Comparison of ENCODE assay signal across 15 cellular contexts in the genomic region with DNA sequence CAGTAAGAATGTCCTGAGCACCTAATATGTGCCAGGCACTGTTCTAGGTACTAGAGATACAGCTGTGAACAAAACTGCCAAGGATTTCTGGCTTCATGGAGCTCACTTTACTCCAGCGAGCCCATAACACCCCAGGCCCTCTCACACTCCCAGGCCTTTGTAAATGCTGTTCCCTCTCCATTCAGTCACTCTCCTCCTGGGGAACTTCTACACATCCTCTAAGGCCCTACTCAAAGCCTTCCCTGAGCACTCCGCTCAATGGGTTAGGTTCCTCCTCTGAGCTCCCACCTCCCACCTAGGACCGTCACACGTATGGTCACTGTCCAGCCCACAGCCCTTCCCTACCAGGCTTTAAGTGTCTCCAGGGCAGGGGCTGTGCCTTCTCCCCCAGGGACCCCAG. TPM values are rescaled to one million over a fixed set of nuclear protein-coding genes. Genes with fewer than 3 reads are reported as not detected.
A peak's percentile ranks its signal among the peaks of the same experiment; 100 is the strongest.
DNase-seq lines count a peak whose midpoint lies in the region; ATAC-seq, FAIRE-seq and TF ChIP-seq lines count a peak whose summit lies in the region.
"Had no signal": no experiment of that assay in that cellular context is flagged by ENCODE, and none has a peak within 500 bp of the region (broad histone marks: within the 10 kb centered on the region; RNA-seq: fewer than 3 reads in every experiment).

No MANE protein-coding gene starts in this region.

- H2AFZ ChIP-seq in keratinocyte (ENCODE audit: control insufficient read depth, low read length): no peak overlapping the region

- no peak for FAIRE-seq in keratinocyte (lab: Jason Lieb, UNC)
- FAIRE-seq: TTC549 had no signal

- no peak for ATAC-seq in activated CD8-positive, alpha-beta T cell treated with anti-CD3 and anti-CD28 coated beads, Interleukin-2, amount 10 ng/mL, durations not matched to agents 7 days and 5 days
- no peak for ATAC-seq in stimulated activated naive B cell treated with anti-CD40 and anti-IgM and Interleukin-4, amounts not matched to agents 10 μg/mL and 1 μg/mL and 100 μg/mL, for 72 hours (replicated peaks)
- ATAC-seq: activated CD8-positive, alpha-beta memory T cell treated with anti-CD3 and anti-CD28 coated beads, Interleukin-2, amount 10 ng/mL, durations not matched to agents 7 days and 5 days had no signal

- H3K36me3 Mint-ChIP-seq in activated CD4-positive, alpha-beta T cell treated with anti-CD3 and anti-CD28 coated beads, Interleukin-2, amount 10 ng/mL, durations not matched to agents 24 days and 14 days (ENCODE audit: low read depth): peaks cover 36% of the 10 kb centered on the region
- peaks cover 6% of the 10 kb centered on the region for H3K36me3 Mint-ChIP-seq in activated CD8-positive, alpha-beta T cell treated with anti-CD3 and anti-CD28 coated beads, Interleukin-2, amount 10 ng/mL, durations not matched to agents 7 days and 5 days (ENCODE audit: low read depth)
- H3K36me3 Mint-ChIP-seq in stimulated activated naive B cell treated with anti-CD40 and anti-IgM and Interleukin-4, amounts not matched to agents 10 μg/mL and 1 μg/mL and 100 μg/mL, for 72 hours: peaks cover 36 to 66% of the 10 kb centered on the region in 2 donors

- in situ Hi-C loops in G401 (cut with HindIII; ENCODE audit: low sequenced_read_pairs): no loop called here

- CTCF ChIA-PET in activated CD8-positive, alpha-beta T cell treated with anti-CD3 and anti-CD28 coated beads, Interleukin-2, amount 10 ng/mL, durations not matched to agents 7 days and 5 days (lab: Charles Lee): interaction anchor here (0.9 to 8.6 kb wide), 3 partner anchors 15 to 32 kb away, joined by 3 to 108 read pairs (median 3); no protein-coding TSS in a partner anchor

- dilution Hi-C loops in keratinocyte (cut with MboI; ENCODE audit: extremely low pct_ligation_motif_present, low sequenced_read_pairs): no loop called here

- peak overlapping the region; percentile 82 for H3K27ac ChIP-seq in keratinocyte (ENCODE audit: control insufficient read depth, insufficient read depth, low read length)
- H3K27ac ChIP-seq: esophagus muscularis mucosa had no signal

- H3K27me3 Mint-ChIP-seq in activated CD4-positive, alpha-beta T cell treated with anti-CD3 and anti-CD28 coated beads, Interleukin-2, amount 10 ng/mL, durations not matched to agents 24 days and 14 days: no peaks in the 10 kb centered on the region
- no peaks in the 10 kb centered on the region for H3K27me3 Mint-ChIP-seq in activated CD8-positive, alpha-beta T cell treated with anti-CD3 and anti-CD28 coated beads, Interleukin-2, amount 10 ng/mL, durations not matched to agents 7 days and 5 days (ENCODE audit: low read depth)
- no peaks in the 10 kb centered on the region for H3K27me3 Mint-ChIP-seq in stimulated activated naive B cell treated with anti-CD40 and anti-IgM and Interleukin-4, amounts not matched to agents 10 μg/mL and 1 μg/mL and 100 μg/mL, for 72 hours
- H3K27me3 Mint-ChIP-seq: activated CD8-positive, alpha-beta memory T cell treated with anti-CD3 and anti-CD28 coated beads, Interleukin-2, amount 10 ng/mL, durations not matched to agents 7 days and 5 days had no signal

- H3K4me3 Mint-ChIP-seq in activated CD4-positive, alpha-beta T cell treated with anti-CD3 and anti-CD28 coated beads, Interleukin-2, amount 10 ng/mL, durations not matched to agents 24 days and 14 days: no peak overlapping the region
- H3K4me3 Mint-ChIP-seq in activated CD8-positive, alpha-beta T cell treated with anti-CD3 and anti-CD28 coated beads, Interleukin-2, amount 10 ng/mL, durations not matched to agents 7 days and 5 days: no peak overlapping the region
- H3K4me3 Mint-ChIP-seq in stimulated activated naive B cell treated with anti-CD40 and anti-IgM and Interleukin-4, amounts not matched to agents 10 μg/mL and 1 μg/mL and 100 μg/mL, for 72 hours: peak overlapping the region; percentile 6 to 19
- H3K4me3 Mint-ChIP-seq: activated CD8-positive, alpha-beta memory T cell treated with anti-CD3 and anti-CD28 coated beads, Interleukin-2, amount 10 ng/mL, durations not matched to agents 7 days and 5 days; dendritic cell treated with granulocyte-macrophage colony-stimulating factor and Interleukin-4, amounts not matched to agents 40 ng/mL and 50 ng/mL, for 4 days had no signal

- no peaks in the 10 kb centered on the region for H3K9me3 ChIP-seq in keratinocyte (ENCODE audit: control insufficient read depth, low read depth, low read length)
- H3K9me3 ChIP-seq: esophagus muscularis mucosa had no signal

- POLR2A ChIA-PET in activated CD8-positive, alpha-beta T cell treated with anti-CD3 and anti-CD28 coated beads, Interleukin-2, amount 10 ng/mL, durations not matched to agents 7 days and 5 days (lab: Charles Lee): interaction anchor here (0.7 to 1.0 kb wide), 2 partner anchors 21 to 22 kb away, joined by 3 read pairs; no protein-coding TSS in a partner anchor

- no peak for TF ChIP-seq CTCF in keratinocyte (optimal IDR thresholded peaks at IDR 0.05 in 1 of 3, IDR thresholded peaks at IDR 0.05 in 1 of 3, conservative IDR thresholded peaks at IDR 0.05 in 1 of 3; ENCODE audit: extremely low read depth in 1 of 3, insufficient read depth in 2 of 3, low read length in 3 of 3)

- peak overlapping the region; percentile 0 for H3K27ac Mint-ChIP-seq in activated CD4-positive, alpha-beta T cell treated with anti-CD3 and anti-CD28 coated beads, Interleukin-2, amount 10 ng/mL, durations not matched to agents 24 days and 14 days
- H3K27ac Mint-ChIP-seq in activated CD8-positive, alpha-beta T cell treated with anti-CD3 and anti-CD28 coated beads, Interleukin-2, amount 10 ng/mL, durations not matched to agents 7 days and 5 days: peak overlapping the region; percentile 3
- H3K27ac Mint-ChIP-seq in stimulated activated naive B cell treated with anti-CD40 and anti-IgM and Interleukin-4, amounts not matched to agents 10 μg/mL and 1 μg/mL and 100 μg/mL, for 72 hours: peak overlapping the region; percentile 94
- H3K27ac Mint-ChIP-seq: activated CD8-positive, alpha-beta memory T cell treated with anti-CD3 and anti-CD28 coated beads, Interleukin-2, amount 10 ng/mL, durations not matched to agents 7 days and 5 days; dendritic cell treated with granulocyte-macrophage colony-stimulating factor and Interleukin-4, amounts not matched to agents 40 ng/mL and 50 ng/mL, for 4 days had no signal

- intact Hi-C loops in activated CD4-positive, alpha-beta T cell treated with anti-CD3 and anti-CD28 coated beads, Interleukin-2, amount 10 ng/mL, durations not matched to agents 24 days and 14 days (cut with micrococcal nuclease): no loop called here

- H3K4me3 ChIP-seq in keratinocyte (ENCODE audit: control insufficient read depth in 2 of 3, extremely low read depth in 1 of 3, insufficient read depth in 2 of 3, low read depth in 1 of 3, low read length in 3 of 3): no peak overlapping the region
- H3K4me3 ChIP-seq: esophagus muscularis mucosa had no signal

- H4K20me1 ChIP-seq in keratinocyte (ENCODE audit: control insufficient read depth, extremely low read depth, insufficient read depth, low read length): no peaks in the 10 kb centered on the region

- H3K27me3 ChIP-seq in keratinocyte (ENCODE audit: control insufficient read depth, extremely low read depth, insufficient read depth, low read length): no peaks in the 10 kb centered on the region

- H3K4me2 ChIP-seq in keratinocyte (ENCODE audit: control insufficient read depth, extremely low read depth, insufficient read depth, low read depth, low read length): no peak overlapping the region

- H3K9ac ChIP-seq in keratinocyte (ENCODE audit: control insufficient read depth, extremely low read depth, insufficient read depth, low read length): peak overlapping the region; percentile 69

- H3K4me1 Mint-ChIP-seq in activated CD4-positive, alpha-beta T cell treated with anti-CD3 and anti-CD28 coated beads, Interleukin-2, amount 10 ng/mL, durations not matched to agents 24 days and 14 days: peaks cover 40% of the 10 kb centered on the region
- peaks cover 40% of the 10 kb centered on the region for H3K4me1 Mint-ChIP-seq in activated CD8-positive, alpha-beta T cell treated with anti-CD3 and anti-CD28 coated beads, Interleukin-2, amount 10 ng/mL, durations not matched to agents 7 days and 5 days (ENCODE audit: low read depth)
- peaks cover 80 to 93% of the 10 kb centered on the region in 2 donors for H3K4me1 Mint-ChIP-seq in stimulated activated naive B cell treated with anti-CD40 and anti-IgM and Interleukin-4, amounts not matched to agents 10 μg/mL and 1 μg/mL and 100 μg/mL, for 72 hours

- peaks cover 6 to 12% of the 10 kb centered on the region in 2 experiments for H3K36me3 ChIP-seq in keratinocyte (ENCODE audit: control insufficient read depth in 2 of 2, extremely low read depth in 1 of 2, insufficient read depth in 2 of 2, low read length in 2 of 2)

- H3K9me1 ChIP-seq in keratinocyte (ENCODE audit: control insufficient read depth, extremely low read depth, insufficient read depth, low read length): peaks cover 3% of the 10 kb centered on the region

- H3K4me1 ChIP-seq in keratinocyte (ENCODE audit: control insufficient read depth, extremely low read depth, insufficient read depth, low read length): peaks cover 32% of the 10 kb centered on the region

- no peaks in the 10 kb centered on the region for H3K9me3 Mint-ChIP-seq in activated CD4-positive, alpha-beta T cell treated with anti-CD3 and anti-CD28 coated beads, Interleukin-2, amount 10 ng/mL, durations not matched to agents 24 days and 14 days
- H3K9me3 Mint-ChIP-seq in activated CD8-positive, alpha-beta T cell treated with anti-CD3 and anti-CD28 coated beads, Interleukin-2, amount 10 ng/mL, durations not matched to agents 7 days and 5 days (ENCODE audit: insufficient read depth): no peaks in the 10 kb centered on the region
- peaks cover 0 to 2% of the 10 kb centered on the region in 2 donors for H3K9me3 Mint-ChIP-seq in stimulated activated naive B cell treated with anti-CD40 and anti-IgM and Interleukin-4, amounts not matched to agents 10 μg/mL and 1 μg/mL and 100 μg/mL, for 72 hours
- H3K9me3 Mint-ChIP-seq: dendritic cell treated with granulocyte-macrophage colony-stimulating factor and Interleukin-4, amounts not matched to agents 40 ng/mL and 50 ng/mL, for 4 days had no signal

- DNase-seq in activated CD4-positive, alpha-beta T cell treated with anti-CD3 and anti-CD28 coated beads, Interleukin-2, amount 10 ng/mL, durations not matched to agents 24 days and 14 days: no peak
- no peak for DNase-seq in activated CD4-positive, alpha-beta T cell treated with anti-CD3 and anti-CD28 coated beads, Interleukin-2, amount 50 U/mL, for 4 hours
- no peak for DNase-seq in activated CD8-positive, alpha-beta T cell treated with anti-CD3 and anti-CD28 coated beads, Interleukin-2, amount 10 ng/mL, durations not matched to agents 7 days and 5 days
- DNase-seq in keratinocyte (ENCODE audit: low read depth, low spot score) (no peak), T-helper 9 cell (no peak), G401 (ENCODE audit: low spot score) (no peak), midbrain (lab: John Stamatoyannopoulos, UW) (no peak)
- no peak for DNase-seq in stimulated activated naive B cell treated with anti-CD40 and anti-IgM and Interleukin-4, amounts not matched to agents 10 μg/mL and 1 μg/mL and 100 μg/mL, for 72 hours
- DNase-seq: activated CD8-positive, alpha-beta memory T cell treated with anti-CD3 and anti-CD28 coated beads, Interleukin-2, amount 10 ng/mL, durations not matched to agents 7 days and 5 days; NCI-H1092 treated with DMSO at 0.1 percent for 48 hours; NK-92 treated with Interleukin-12 subunit alpha and Interleukin-12 subunit beta, amount 100 ng/mL, for 24 hours; SIG-M5 had no signal

- no peaks in the 10 kb centered on the region for H3K79me2 ChIP-seq in keratinocyte (ENCODE audit: control insufficient read depth, insufficient read depth, low read length)

RNA-seq across cellular contexts. Expression of a gene that starts 27.2 kb away (rescaled TPM):
- total RNA-seq in activated CD4-positive, alpha-beta T cell treated with anti-CD3 and anti-CD28 coated beads, Interleukin-2, amount 10 ng/mL, durations not matched to agents 24 days and 14 days: 88.0 and 89.6 TPM in 2 replicates
- total RNA-seq in activated CD8-positive, alpha-beta T cell treated with anti-CD3 and anti-CD28 coated beads, Interleukin-2, amount 10 ng/mL, durations not matched to agents 7 days and 5 days: 10 to 100 TPM; 16.1 to 16.9 TPM
- polyA plus RNA-seq in keratinocyte: 8.0 to 15.5 TPM (median 8.1 TPM) in 3 replicates
- polyA plus RNA-seq in keratinocyte (2011; ENCODE audit: low read depth): 6.4 TPM
- 3.7 and 3.8 TPM in 2 replicates for polyA plus RNA-seq in keratinocyte (2011; cell fraction: cytosol; rRNA removed)
- polyA plus RNA-seq in keratinocyte (2011; cell fraction: nucleus; rRNA removed): 21.0 and 21.5 TPM in 2 replicates
- polyA plus RNA-seq in keratinocyte (2012; ENCODE audit: low replicate concordance): 12.2 and 17.7 TPM in 2 replicates
- polyA minus RNA-seq in keratinocyte: 15.0 to 36.5 TPM (median 16.5 TPM) in 3 replicates
- 11.1 TPM for polyA minus RNA-seq in keratinocyte (2011; cell fraction: cytosol; rRNA and poly(A)+ RNA removed)
- 22.6 and 23.0 TPM in 2 replicates for polyA minus RNA-seq in keratinocyte (2011; cell fraction: nucleus; rRNA and poly(A)+ RNA removed)
- 8.5 and 14.3 TPM in 2 replicates for total RNA-seq in G401 (2014; rRNA removed; shearing (Covaris generic))

RNA-seq across cellular contexts. Expression of a gene that starts 39.1 kb away (rescaled TPM):
- not detected in 2 replicates for total RNA-seq in activated CD4-positive, alpha-beta T cell treated with anti-CD3 and anti-CD28 coated beads, Interleukin-2, amount 10 ng/mL, durations not matched to agents 24 days and 14 days
- total RNA-seq in activated CD8-positive, alpha-beta T cell treated with anti-CD3 and anti-CD28 coated beads, Interleukin-2, amount 10 ng/mL, durations not matched to agents 7 days and 5 days: not detected
- 0.27 TPM in 1 of 3 replicates, not detected in the others for polyA plus RNA-seq in keratinocyte
- not detected for polyA plus RNA-seq in keratinocyte (2011; ENCODE audit: low read depth)
- polyA plus RNA-seq in keratinocyte (2011; cell fraction: cytosol; rRNA removed): 0.13 and 0.25 TPM in 2 replicates
- polyA plus RNA-seq in keratinocyte (2011; cell fraction: nucleus; rRNA removed): 0.22 and 0.24 TPM in 2 replicates
- not detected in 2 replicates for polyA plus RNA-seq in keratinocyte (2012; ENCODE audit: low replicate concordance)
- polyA minus RNA-seq in keratinocyte: 0.13 TPM in 1 of 3 replicates, not detected in the others
- 2.1 TPM for polyA minus RNA-seq in keratinocyte (2011; cell fraction: cytosol; rRNA and poly(A)+ RNA removed)
- polyA minus RNA-seq in keratinocyte (2011; cell fraction: nucleus; rRNA and poly(A)+ RNA removed): 1.2 TPM in 1 of 2 replicates, not detected in the other
- total RNA-seq in G401 (2014; rRNA removed; shearing (Covaris generic)): not detected in 2 replicates

RNA-seq across cellular contexts. Expression of a gene that starts 54.4 kb away (rescaled TPM):
- 53.5 and 62.1 TPM in 2 replicates for total RNA-seq in activated CD4-positive, alpha-beta T cell treated with anti-CD3 and anti-CD28 coated beads, Interleukin-2, amount 10 ng/mL, durations not matched to agents 24 days and 14 days
- total RNA-seq in activated CD8-positive, alpha-beta T cell treated with anti-CD3 and anti-CD28 coated beads, Interleukin-2, amount 10 ng/mL, durations not matched to agents 7 days and 5 days: 10 to 100 TPM; 60.8 to 71.4 TPM
- polyA plus RNA-seq in keratinocyte: 43.4 to 48.9 TPM (median 45.8 TPM) in 3 replicates
- polyA plus RNA-seq in keratinocyte (2011; ENCODE audit: low read depth): 10.6 TPM
- 45.8 and 55.5 TPM in 2 replicates for polyA plus RNA-seq in keratinocyte (2011; cell fraction: cytosol; rRNA removed)
- 21.1 and 25.7 TPM in 2 replicates for polyA plus RNA-seq in keratinocyte (2011; cell fraction: nucleus; rRNA removed)
- polyA plus RNA-seq in keratinocyte (2012; ENCODE audit: low replicate concordance): 31.4 and 44.2 TPM in 2 replicates
- polyA minus RNA-seq in keratinocyte: 58.8 to 84.2 TPM (median 65.8 TPM) in 3 replicates
- polyA minus RNA-seq in keratinocyte (2011; cell fraction: cytosol; rRNA and poly(A)+ RNA removed): 56.4 TPM
- polyA minus RNA-seq in keratinocyte (2011; cell fraction: nucleus; rRNA and poly(A)+ RNA removed): 12.6 and 21.0 TPM in 2 replicates
- 111 and 117 TPM in 2 replicates for total RNA-seq in G401 (2014; rRNA removed; shearing (Covaris generic))

Comparison
In these comparisons a context has a peak if more than half of its experiments do, and no peak if none do; other contexts are left out.
1. H3K27ac Mint-ChIP-seq: peak in every context shown above with its lines; median percentile 94 in stimulated activated naive B cell treated with anti-CD40 and anti-IgM and Interleukin-4, amounts not matched to agents 10 μg/mL and 1 μg/mL and 100 μg/mL, for 72 hours; 3 in activated CD8-positive, alpha-beta T cell treated with anti-CD3 and anti-CD28 coated beads, Interleukin-2, amount 10 ng/mL, durations not matched to agents 7 days and 5 days; 0 in activated CD4-positive, alpha-beta T cell treated with anti-CD3 and anti-CD28 coated beads, Interleukin-2, amount 10 ng/mL, durations not matched to agents 24 days and 14 days.
2. H3K4me3 Mint-ChIP-seq: peak in stimulated activated naive B cell treated with anti-CD40 and anti-IgM and Interleukin-4, amounts not matched to agents 10 μg/mL and 1 μg/mL and 100 μg/mL, for 72 hours (2 of 2); none in activated CD4-positive, alpha-beta T cell treated with anti-CD3 and anti-CD28 coated beads, Interleukin-2, amount 10 ng/mL, durations not matched to agents 24 days and 14 days (single experiment) and activated CD8-positive, alpha-beta T cell treated with anti-CD3 and anti-CD28 coated beads, Interleukin-2, amount 10 ng/mL, durations not matched to agents 7 days and 5 days (single experiment).